In the genomic region with DNA sequence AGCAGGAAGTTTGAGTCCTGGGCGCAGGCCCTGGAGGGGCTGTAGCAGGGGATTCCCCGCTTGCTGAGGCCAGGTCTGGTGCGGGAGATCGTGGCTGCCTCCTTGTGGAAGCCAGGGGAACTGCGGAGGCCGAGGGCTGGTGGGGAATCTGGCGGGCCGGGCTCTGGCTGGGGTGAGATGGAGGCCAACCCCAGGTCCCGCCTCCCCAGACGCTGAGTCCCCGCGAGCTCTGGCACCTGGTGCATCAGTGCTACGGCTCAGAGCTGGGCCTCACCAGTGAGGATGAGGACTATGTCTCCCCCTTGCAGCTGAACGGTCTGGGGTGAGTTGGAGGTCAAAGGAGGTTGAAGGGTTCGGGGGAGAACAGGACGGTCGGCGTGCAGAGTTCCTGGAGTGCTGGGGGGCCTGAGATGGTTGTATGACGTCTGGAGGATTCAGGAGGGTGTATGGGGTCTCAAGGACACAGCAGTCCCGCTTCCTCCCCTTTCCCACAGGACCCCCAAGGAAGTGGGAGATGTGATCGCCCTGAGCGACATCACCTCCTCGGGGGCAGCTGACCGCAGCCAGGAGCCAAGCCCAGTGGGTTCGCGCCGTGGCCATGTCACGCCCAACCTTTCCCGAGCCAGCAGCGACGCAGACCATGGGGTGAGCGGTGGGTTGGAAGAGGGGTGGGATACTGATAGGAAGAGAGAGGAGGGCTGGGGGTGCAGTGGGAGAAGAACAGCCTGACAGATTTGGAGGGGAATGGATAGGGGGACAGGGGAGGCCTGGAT, we compare ENCODE assay signal across 8 cellular contexts. TPM values are rescaled to one million over a fixed set of nuclear protein-coding genes. Genes with fewer than 3 reads are reported as not detected.
DNase-seq lines count a peak whose midpoint lies in the region; ATAC-seq and TF ChIP-seq lines count a peak whose summit lies in the region.

No MANE protein-coding gene starts in this region.

- peak; percentile 55 for ATAC-seq in esophagus mucosa
- ATAC-seq in GM21423 (IDR thresholded peaks at IDR 0.05; ENCODE audit: unreplicated experiment): no peak

- peaks cover 32 to 49% of the 10 kb centered on the region in 2 donors for H3K36me3 ChIP-seq in stomach smooth muscle (ENCODE audit: control insufficient read depth in 2 of 2, insufficient read depth in 2 of 2, low read length in 2 of 2)

- DNase-seq in NCI-H748 (lab: John Stamatoyannopoulos, UW; ENCODE audit: unreplicated experiment) (peak; percentile 52), NCI-H748 treated with DMSO at 0.1 percent for 48 hours (lab: John Stamatoyannopoulos, UW) (no peak), NCI-H82 treated with DMSO at 0.1 percent for 48 hours (lab: John Stamatoyannopoulos, UW; ENCODE audit: unreplicated experiment) (peak; percentile 10), activated T-cell treated with anti-CD3 and anti-CD28 coated beads for 4 hours (peak; percentile 77), neural crest cell (ENCODE audit: low read depth, low spot score) (peak; percentile 85)

- no peaks in the 10 kb centered on the region for H3K27me3 Mint-ChIP-seq in neural crest cell (ENCODE audit: low read depth)

- H3K4me3 ChIP-seq in stomach smooth muscle (ENCODE audit: low read length in 2 of 2): no peak overlapping the region

- peak overlapping the region; percentile 11 for H3K27ac ChIP-seq in stomach smooth muscle (ENCODE audit: low read length)

- H3K4me3 Mint-ChIP-seq in neural crest cell: no peak overlapping the region

- H3K36me3 Mint-ChIP-seq in neural crest cell (ENCODE audit: low read depth): peaks cover 12% of the 10 kb centered on the region

- H3K9me3 ChIP-seq in stomach smooth muscle (ENCODE audit: control insufficient read depth in 2 of 2, low read length in 2 of 2): no peaks in the 10 kb centered on the region

- H3K9me3 Mint-ChIP-seq in neural crest cell: no peaks in the 10 kb centered on the region

- H3K27me3 ChIP-seq in stomach smooth muscle (ENCODE audit: control insufficient read depth in 1 of 2, insufficient read depth in 2 of 2, low read length in 2 of 2): no peaks in the 10 kb centered on the region

- H3K9ac ChIP-seq in stomach smooth muscle (ENCODE audit: low read length in 2 of 2): peak overlapping the region in 1 of 2 donors; percentile 21

- peak; percentile 86 for TF ChIP-seq CTCF in neural crest cell (conservative IDR thresholded peaks at IDR 0.05)

- no peak overlapping the region for H3K27ac Mint-ChIP-seq in neural crest cell (ENCODE audit: unreplicated experiment)

- peaks cover 19% of the 10 kb centered on the region for H3K4me1 ChIP-seq in stomach smooth muscle (ENCODE audit: control insufficient read depth, insufficient read depth, low read length)

- H3K4me1 Mint-ChIP-seq in neural crest cell: no peaks in the 10 kb centered on the region

RNA-seq across cellular contexts. Expression of a gene that starts 13.1 kb away (rescaled TPM):
- total RNA-seq in esophagus mucosa: 11.8 TPM
- total RNA-seq in neural crest cell: 100 and 103 TPM in 2 replicates

RNA-seq across cellular contexts. Expression of a gene that starts 17.0 kb away (rescaled TPM):
- total RNA-seq in esophagus mucosa (0.88 TPM), neural crest cell (1.7 and 1.9 TPM in 2 replicates)

RNA-seq across cellular contexts. Expression of a gene that starts 28.3 kb away (rescaled TPM):
- total RNA-seq in esophagus mucosa (not detected), neural crest cell (0.26 and 0.27 TPM in 2 replicates)

RNA-seq across cellular contexts. Expression of a gene that starts 49.2 kb away (rescaled TPM):
- total RNA-seq in esophagus mucosa (1.8 TPM), neural crest cell (7.5 and 8.1 TPM in 2 replicates)
